ENCODE assay signal across 2 cellular contexts in the genomic region with DNA sequence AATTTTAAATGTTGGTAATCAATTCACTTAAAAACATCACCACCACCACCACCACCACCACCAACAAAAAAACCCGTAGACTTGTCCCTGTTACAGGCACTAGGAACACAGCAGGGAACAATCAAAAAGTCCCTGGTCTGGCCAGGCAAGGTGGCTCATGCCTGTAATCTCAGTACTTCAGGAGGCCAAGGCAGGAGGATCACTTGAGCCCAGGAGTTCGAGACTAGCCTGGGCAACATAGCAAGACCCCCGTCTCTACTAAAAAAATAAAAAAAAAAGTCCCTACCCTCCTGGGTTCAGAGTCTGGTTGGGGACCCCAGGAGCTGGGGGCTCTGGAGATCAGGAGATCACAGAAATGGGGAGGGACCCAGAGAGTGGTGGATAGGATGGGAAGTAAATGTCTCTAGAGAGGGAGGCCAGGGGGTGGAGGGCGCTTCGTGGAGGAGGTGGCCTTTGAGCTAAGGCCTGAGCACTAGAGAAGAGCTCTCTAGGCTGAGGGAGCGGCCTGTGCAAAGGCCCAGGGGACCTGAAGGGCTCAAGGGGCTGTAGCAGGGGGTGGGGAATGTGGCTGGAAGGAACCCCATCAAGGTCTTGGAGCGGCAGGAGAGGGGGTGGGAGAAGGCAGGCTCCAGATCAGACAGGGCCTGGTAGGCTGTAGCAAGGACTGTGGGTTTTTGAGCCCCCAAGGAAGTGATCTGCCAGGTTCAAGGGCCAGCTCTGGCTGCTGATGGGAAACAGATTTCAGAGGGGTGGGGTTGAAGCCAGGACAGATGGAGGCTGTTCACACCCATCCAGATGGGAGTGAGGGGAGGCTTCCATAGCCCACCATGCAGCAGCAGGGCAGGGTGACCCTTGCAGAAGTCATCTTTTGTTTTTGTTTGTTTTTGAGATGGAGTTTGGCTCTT.
TF ChIP-seq lines count a peak whose summit lies in the region.

No MANE protein-coding gene starts in this region.

TF ChIP-seq in WTC11, 78 proteins besides CTCF, POLR2A, EP300 and RAD21:
- TF ChIP-seq SMAD4 (CRISPR knock-in tag; IDR thresholded peaks at IDR 0.05) (no peak), ZNF121 (CRISPR knock-in tag; IDR thresholded peaks at IDR 0.05) (0 out of 2 replicates have a peak, but pooled peaks have one; percentile 57), NFE2L1 (CRISPR knock-in tag; IDR thresholded peaks at IDR 0.05) (no peak)

TF ChIP-seq in H1, 55 proteins besides CTCF, POLR2A, EP300 and RAD21:
- TF ChIP-seq JUN (IDR thresholded peaks at IDR 0.05; ENCODE audit: low read depth, low read length) (no peak), RBBP5 (IDR thresholded peaks at IDR 0.05; ENCODE audit: borderline replicate concordance, low read depth, low read length) (no peak), CTBP2 (IDR thresholded peaks at IDR 0.05; ENCODE audit: borderline replicate concordance, insufficient read depth, insufficient read length, low read length) (no peak), BACH1 (IDR thresholded peaks at IDR 0.05; ENCODE audit: low read length) (no peak), GABPA (IDR thresholded peaks at IDR 0.05; ENCODE audit: borderline replicate concordance, insufficient read depth, low read length) (no peak)
